1 cellular context compared by ENCODE assay signal in the genomic region with DNA sequence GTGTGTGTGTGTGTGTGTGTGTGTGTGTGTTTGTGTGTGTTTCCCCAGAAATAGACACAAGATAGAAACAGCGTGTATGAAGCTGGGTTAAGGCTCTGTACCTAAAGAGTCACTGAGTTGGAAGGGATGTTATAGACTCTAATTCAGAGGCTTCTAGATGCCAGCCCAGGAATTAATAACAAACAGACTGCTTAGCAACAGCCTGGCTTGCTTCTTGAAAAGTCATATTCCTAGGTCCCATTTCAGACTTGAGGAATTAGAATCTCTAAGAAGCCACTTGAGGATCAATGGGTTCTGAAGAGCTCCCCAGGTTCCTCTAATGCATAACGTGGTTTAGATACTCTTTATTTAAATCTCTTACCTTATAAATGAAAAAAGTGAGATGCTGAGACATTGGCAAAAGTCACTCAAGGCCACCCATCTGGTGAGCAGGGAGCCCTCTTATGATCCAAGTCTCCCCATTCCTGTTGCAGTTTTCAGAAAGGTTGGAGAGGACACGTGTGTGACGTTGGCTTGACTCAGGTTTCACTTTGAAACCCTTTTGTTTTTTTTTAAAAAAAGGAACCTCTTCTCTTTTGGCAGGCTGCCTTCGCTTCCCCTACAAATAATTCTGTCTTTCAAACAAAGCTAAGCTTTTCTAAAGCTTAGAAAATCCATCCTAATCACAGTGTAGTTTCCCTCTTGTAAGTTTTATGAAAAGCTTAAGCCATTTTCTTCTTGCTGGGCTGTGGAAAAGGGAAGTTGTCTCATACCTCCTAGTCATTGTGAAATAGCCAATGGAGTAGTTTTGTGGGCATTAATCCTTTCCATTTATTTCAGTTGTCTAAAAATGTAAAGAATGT.
TF ChIP-seq lines count a peak whose summit lies in the region.

No MANE protein-coding gene starts in this region.

TF ChIP-seq in GM12878, 131 proteins besides CTCF, POLR2A, EP300 and RAD21 (continued from another document):
- TF ChIP-seq, protein P1, sequence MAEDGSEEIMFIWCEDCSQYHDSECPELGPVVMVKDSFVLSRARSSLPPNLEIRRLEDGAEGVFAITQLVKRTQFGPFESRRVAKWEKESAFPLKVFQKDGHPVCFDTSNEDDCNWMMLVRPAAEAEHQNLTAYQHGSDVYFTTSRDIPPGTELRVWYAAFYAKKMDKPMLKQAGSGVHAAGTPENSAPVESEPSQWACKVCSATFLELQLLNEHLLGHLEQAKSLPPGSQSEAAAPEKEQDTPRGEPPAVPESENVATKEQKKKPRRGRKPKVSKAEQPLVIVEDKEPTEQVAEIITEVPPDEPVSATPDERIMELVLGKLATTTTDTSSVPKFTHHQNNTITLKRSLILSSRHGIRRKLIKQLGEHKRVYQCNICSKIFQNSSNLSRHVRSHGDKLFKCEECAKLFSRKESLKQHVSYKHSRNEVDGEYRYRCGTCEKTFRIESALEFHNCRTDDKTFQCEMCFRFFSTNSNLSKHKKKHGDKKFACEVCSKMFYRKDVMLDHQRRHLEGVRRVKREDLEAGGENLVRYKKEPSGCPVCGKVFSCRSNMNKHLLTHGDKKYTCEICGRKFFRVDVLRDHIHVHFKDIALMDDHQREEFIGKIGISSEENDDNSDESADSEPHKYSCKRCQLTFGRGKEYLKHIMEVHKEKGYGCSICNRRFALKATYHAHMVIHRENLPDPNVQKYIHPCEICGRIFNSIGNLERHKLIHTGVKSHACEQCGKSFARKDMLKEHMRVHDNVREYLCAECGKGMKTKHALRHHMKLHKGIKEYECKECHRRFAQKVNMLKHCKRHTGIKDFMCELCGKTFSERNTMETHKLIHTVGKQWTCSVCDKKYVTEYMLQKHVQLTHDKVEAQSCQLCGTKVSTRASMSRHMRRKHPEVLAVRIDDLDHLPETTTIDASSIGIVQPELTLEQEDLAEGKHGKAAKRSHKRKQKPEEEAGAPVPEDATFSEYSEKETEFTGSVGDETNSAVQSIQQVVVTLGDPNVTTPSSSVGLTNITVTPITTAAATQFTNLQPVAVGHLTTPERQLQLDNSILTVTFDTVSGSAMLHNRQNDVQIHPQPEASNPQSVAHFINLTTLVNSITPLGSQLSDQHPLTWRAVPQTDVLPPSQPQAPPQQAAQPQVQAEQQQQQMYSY (CRISPR knock-in tag; IDR thresholded peaks at IDR 0.05): no peak
- TF ChIP-seq ZNF384 (IDR thresholded peaks at IDR 0.05; ENCODE audit: borderline replicate concordance, low read depth, low read length): peak; percentile 44; the same call in 1 of the 2 replicates
